22 cellular contexts compared by ENCODE assay signal in the genomic region with DNA sequence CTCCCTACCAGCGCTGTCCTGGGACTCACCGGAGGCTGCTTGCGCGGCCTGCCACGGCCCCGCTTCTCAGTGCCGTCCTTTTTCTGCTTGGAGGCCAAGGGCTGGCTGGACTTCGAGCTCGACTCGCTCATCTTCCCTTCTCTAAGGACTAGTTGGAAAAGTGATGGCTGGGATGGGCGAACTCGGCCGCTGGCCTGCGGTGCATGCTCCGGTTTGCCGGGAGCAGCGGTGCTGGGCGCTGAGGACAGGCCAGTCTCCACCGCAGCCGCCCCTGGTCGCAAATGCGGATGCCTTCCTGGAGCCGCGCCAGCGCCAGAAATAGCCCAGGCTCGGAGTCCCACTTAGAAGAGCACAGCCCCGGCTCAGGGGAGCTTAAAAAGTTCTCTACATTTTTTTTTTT. TPM values are rescaled to one million over a fixed set of nuclear protein-coding genes. Genes with fewer than 3 reads are reported as not detected.
DNase-seq lines count a peak whose midpoint lies in the region; ATAC-seq, FAIRE-seq and TF ChIP-seq lines count a peak whose summit lies in the region.
"Had no signal": no experiment of that assay in that cellular context is flagged by ENCODE, and none has a peak within 500 bp of the region (broad histone marks: within the 10 kb centered on the region; RNA-seq: fewer than 3 reads in every experiment).

No MANE protein-coding gene starts in this region.

- H3K27me3 Mint-ChIP-seq in memory B cell = no peaks in the 10 kb centered on the region

- H3K4me1 Mint-ChIP-seq in memory B cell = peaks cover 27% of the 10 kb centered on the region

- no peak overlapping the region for H3K4me3 Mint-ChIP-seq in memory B cell
- H3K4me3 Mint-ChIP-seq: CD8-positive, alpha-beta memory T cell had no signal

- FAIRE-seq in GM19239 (lab: Jason Lieb, UNC) = no peak
- FAIRE-seq: G401.6, GM12878, GM18507, H1 had no signal

- no peak for ATAC-seq in Right ventricle myocardium inferior
- no peak for ATAC-seq in memory B cell (ENCODE audit: low read depth)
- ATAC-seq: GM12878, PC-3 had no signal

- H3K9ac ChIP-seq in fibroblast of lung (ENCODE audit: insufficient read depth, low read length) = no peak overlapping the region

- no peak overlapping the region for H3K27ac ChIP-seq in fibroblast of lung (ENCODE audit: insufficient read depth, low read length)

- no peak overlapping the region for H3K4me3 ChIP-seq in fibroblast of lung (replicated peaks in 1 of 4; ENCODE audit: control extremely low read depth in 1 of 4, insufficient read depth in 1 of 4, low read depth in 3 of 4, low read length in 4 of 4)
- H3K4me3 ChIP-seq: BLaER1 treated with 17β-estradiol and CSF1 and Interleukin-3, amounts not matched to agents 10 nM and 100 nM; GM12878 had no signal

- TF ChIP-seq CTCF in fibroblast of lung (conservative IDR thresholded peaks at IDR 0.05 in 1 of 2, IDR thresholded peaks at IDR 0.05 in 1 of 2; ENCODE audit: low read depth in 1 of 2, low read length in 2 of 2) = no peak

- H4K20me1 ChIP-seq in fibroblast of lung (ENCODE audit: control insufficient read depth, extremely low read depth, insufficient read depth, low read length) = no peaks in the 10 kb centered on the region
- H4K20me1 ChIP-seq: BLaER1 treated with 17β-estradiol and CSF1 and Interleukin-3, amounts not matched to agents 10 nM and 100 nM had no signal

- H3K79me2 ChIP-seq in fibroblast of lung (ENCODE audit: control insufficient read depth, insufficient read depth, low read length) = no peaks in the 10 kb centered on the region

- H3K9me3 Mint-ChIP-seq in memory B cell = no peaks in the 10 kb centered on the region
- H3K9me3 Mint-ChIP-seq: CD8-positive, alpha-beta memory T cell had no signal

- peak overlapping the region; percentile 5 for H2AFZ ChIP-seq in fibroblast of lung (ENCODE audit: low read length)

- no peaks in the 10 kb centered on the region for H3K36me3 ChIP-seq in fibroblast of lung (ENCODE audit: control insufficient read depth, insufficient read depth, low read length)
- H3K36me3 ChIP-seq: BLaER1 treated with 17β-estradiol and CSF1 and Interleukin-3, amounts not matched to agents 10 nM and 100 nM had no signal

- H3K27me3 ChIP-seq in fibroblast of lung (ENCODE audit: control insufficient read depth, insufficient read depth, low read length) = no peaks in the 10 kb centered on the region

- H3K4me1 ChIP-seq in fibroblast of lung (ENCODE audit: control insufficient read depth, extremely low read depth, insufficient read depth, low read length) = peaks cover 11% of the 10 kb centered on the region

- DNase-seq in Right ventricle myocardium inferior (ENCODE audit: missing footprints) (peak; percentile 86), cardiac septum (ENCODE audit: low spot score) (no peak), fibroblast of lung (ENCODE audit: low read depth in 2 of 2) (no peak), memory B cell (ENCODE audit: low spot score in 2 of 2) (no peak), GM19239 (ENCODE audit: insufficient read length, low spot score) (no peak), hippocampal formation (lab: John Stamatoyannopoulos, UW) (no peak), hypothalamus (lab: John Stamatoyannopoulos, UW) (no peak)
- no peak for DNase-seq in activated CD4-positive, alpha-beta T cell treated with anti-CD3 and anti-CD28 coated beads, Interleukin-2, amount 50 U/mL, for 1 hour
- DNase-seq: CD8-positive, alpha-beta memory T cell; DND-41; KBM-7; NCI-H1048; NCI-H146; NCI-H2081; NCI-H510A; NCI-H82; PC-3 had no signal

- H3K27ac Mint-ChIP-seq in memory B cell = peak overlapping the region; percentile 45
- H3K27ac Mint-ChIP-seq: CD8-positive, alpha-beta memory T cell had no signal

- intact Hi-C loops in Right ventricle myocardium inferior (cut with DNase I) = loop anchor here (10.0 kb wide), 1 partner anchor 594 kb away; a partner anchor contains a TSS
- intact Hi-C loops in cardiac septum (cut with DNase I) = no loop called here

- H3K4me2 ChIP-seq in fibroblast of lung (ENCODE audit: extremely low read depth, insufficient read depth, low read length) = no peak overlapping the region

- no peaks in the 10 kb centered on the region for H3K9me3 ChIP-seq in fibroblast of lung (ENCODE audit: control insufficient read depth, insufficient read depth, low read depth, low read length)
- H3K9me3 ChIP-seq: BLaER1 treated with 17β-estradiol and CSF1 and Interleukin-3, amounts not matched to agents 10 nM and 100 nM had no signal

- no peaks in the 10 kb centered on the region for H3K36me3 Mint-ChIP-seq in memory B cell

RNA-seq across cellular contexts. Expression of a gene that starts 3.1 kb away (rescaled TPM):
- 1.1 TPM for total RNA-seq in Right ventricle myocardium inferior
- 1.1 TPM for total RNA-seq in cardiac septum
- total RNA-seq in fibroblast of lung = 0.77 and 1.5 TPM in 2 replicates
- 0.25 and 0.37 TPM in 2 replicates for polyA plus RNA-seq in fibroblast of lung
- polyA plus RNA-seq in fibroblast of lung (2012) = 1.1 and 1.9 TPM in 2 replicates
- polyA minus RNA-seq in fibroblast of lung (ENCODE audit: low replicate concordance) = 1.0 and 1.2 TPM in 2 replicates

RNA-seq across cellular contexts. Expression of a gene that starts 3.2 kb away (rescaled TPM):
- total RNA-seq in Right ventricle myocardium inferior = 3.0 TPM
- total RNA-seq in cardiac septum = 2.6 TPM
- total RNA-seq in fibroblast of lung = 23.9 and 27.1 TPM in 2 replicates
- polyA plus RNA-seq in fibroblast of lung = 24.3 and 34.0 TPM in 2 replicates
- 32.9 and 48.2 TPM in 2 replicates for polyA plus RNA-seq in fibroblast of lung (2012)
- polyA minus RNA-seq in fibroblast of lung (ENCODE audit: low replicate concordance) = 78.8 and 104 TPM in 2 replicates

RNA-seq across cellular contexts. Expression of a gene that starts 23.4 kb away (rescaled TPM):
- 16.4 TPM for total RNA-seq in Right ventricle myocardium inferior
- 18.5 TPM for total RNA-seq in cardiac septum
- total RNA-seq in fibroblast of lung = 11.8 and 16.0 TPM in 2 replicates
- 8.3 and 10.0 TPM in 2 replicates for polyA plus RNA-seq in fibroblast of lung
- polyA plus RNA-seq in fibroblast of lung (2012) = 8.2 and 11.3 TPM in 2 replicates
- 10.6 and 20.2 TPM in 2 replicates for polyA minus RNA-seq in fibroblast of lung (ENCODE audit: low replicate concordance)

RNA-seq across cellular contexts. Expression of a gene that starts 36.6 kb away (rescaled TPM):
- total RNA-seq in Right ventricle myocardium inferior (15.7 TPM), cardiac septum (18.0 TPM), fibroblast of lung (13.0 and 14.9 TPM in 2 replicates)
- 6.9 TPM in 2 replicates for polyA plus RNA-seq in fibroblast of lung
- 19.6 and 21.3 TPM in 2 replicates for polyA plus RNA-seq in fibroblast of lung (2012)
- 4.1 and 8.4 TPM in 2 replicates for polyA minus RNA-seq in fibroblast of lung (ENCODE audit: low replicate concordance)

RNA-seq across cellular contexts. Expression of a gene that starts 38.2 kb away (rescaled TPM):
- total RNA-seq in Right ventricle myocardium inferior (182 TPM), cardiac septum (233 TPM), fibroblast of lung (157 and 228 TPM in 2 replicates)
- 133 and 193 TPM in 2 replicates for polyA plus RNA-seq in fibroblast of lung
- 213 and 279 TPM in 2 replicates for polyA plus RNA-seq in fibroblast of lung (2012)
- 562 and 638 TPM in 2 replicates for polyA minus RNA-seq in fibroblast of lung (ENCODE audit: low replicate concordance)
